In the genomic region with DNA sequence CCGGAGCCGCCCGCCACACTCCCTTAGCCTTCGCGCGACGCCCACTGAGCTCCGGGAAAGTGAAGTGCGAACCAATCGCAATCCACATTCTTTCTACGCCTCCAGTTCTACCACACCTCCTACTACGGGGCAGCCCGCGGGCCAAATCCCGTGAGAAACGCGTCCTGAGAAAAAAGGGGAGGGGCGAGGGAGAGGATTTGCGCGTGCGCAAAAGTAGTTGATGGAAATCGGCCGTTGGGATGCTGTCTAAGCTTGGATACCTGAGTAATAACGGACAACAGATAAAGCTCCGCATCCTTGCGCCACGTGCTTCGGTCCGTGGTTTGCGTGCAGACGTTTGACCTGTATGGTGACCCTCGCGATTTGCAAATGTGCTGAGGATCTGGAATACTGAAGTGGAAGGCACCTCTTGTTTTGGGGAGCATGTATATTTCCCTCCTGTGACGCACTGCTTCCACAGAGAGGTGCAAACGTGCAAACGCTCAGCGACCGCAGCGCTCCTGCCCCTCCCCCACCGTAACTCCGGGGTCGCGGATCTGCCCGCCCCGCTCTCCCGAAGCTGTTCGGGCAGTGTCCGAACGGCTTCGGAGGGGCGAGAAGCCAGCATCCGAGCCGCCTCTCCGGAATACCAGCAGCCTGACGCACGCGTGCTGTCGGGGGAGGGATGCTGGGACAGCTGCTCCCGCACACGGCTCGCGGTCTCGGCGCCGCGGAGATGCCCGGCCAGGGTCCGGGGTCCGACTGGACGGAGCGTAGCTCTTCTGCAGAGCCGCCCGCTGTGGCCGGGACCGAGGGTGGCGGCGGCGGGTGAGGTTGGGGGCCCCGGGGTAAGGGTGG, we compare ENCODE assay signal across 1 cellular context.
A peak's percentile ranks its signal among the peaks of the same experiment; 100 is the strongest.
TF ChIP-seq lines count a peak whose summit lies in the region.

A gene with protein sequence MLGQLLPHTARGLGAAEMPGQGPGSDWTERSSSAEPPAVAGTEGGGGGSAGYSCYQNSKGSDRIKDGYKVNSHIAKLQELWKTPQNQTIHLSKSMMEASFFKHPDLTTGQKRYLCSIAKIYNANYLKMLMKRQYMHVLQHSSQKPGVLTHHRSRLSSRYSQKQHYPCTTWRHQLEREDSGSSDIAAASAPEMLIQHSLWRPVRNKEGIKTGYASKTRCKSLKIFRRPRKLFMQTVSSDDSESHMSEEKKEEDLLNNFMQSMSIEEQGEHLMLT (plus strand): TSS at position 634 of the 837 bp plus-strand sequence. CDS start 31 bp downstream, at position 665.
Gene GPN3, minus strand, starts transcription at position 46 of the 837 bp plus-strand sequence. CDS start 54 bp downstream, outside the sequence.

TF ChIP-seq in K562, 482 proteins besides CTCF, POLR2A, EP300 and RAD21 (continued from another document and continues in another):
- TF ChIP-seq STAT6 (CRISPR knock-in tag; IDR thresholded peaks at IDR 0.05) (peak; percentile 10; the same call in 1 of the 2 replicates), ZNF780A (CRISPR knock-in tag; IDR thresholded peaks at IDR 0.05) (no peak), ZNF445 (CRISPR knock-in tag; IDR thresholded peaks at IDR 0.05; ENCODE audit: low read depth) (no peak), POLR2G (IDR thresholded peaks at IDR 0.05; ENCODE audit: low read depth, low read length) (peak; percentile 94), ILF3 (IDR thresholded peaks at IDR 0.05; ENCODE audit: borderline replicate concordance) (no peak), ZNF431 (CRISPR knock-in tag; IDR thresholded peaks at IDR 0.05) (peak; percentile 1; the same call in 1 of the 2 replicates), CBX5 (IDR thresholded peaks at IDR 0.05; ENCODE audit: borderline replicate concordance, low read depth) (no peak), BHLHE40 (IDR thresholded peaks at IDR 0.05; ENCODE audit: low read length) (peak; percentile 82), MYBL2 (IDR thresholded peaks at IDR 0.05; ENCODE audit: low read depth) (peak; percentile 90), MYBL2 (CRISPR knock-in tag; IDR thresholded peaks at IDR 0.05; ENCODE audit: borderline replicate concordance) (no peak), TEAD2 (tag; IDR thresholded peaks at IDR 0.05) (0 out of 2 replicates have a peak, but pooled peaks have one; percentile 5), ERF (CRISPR knock-in tag; IDR thresholded peaks at IDR 0.05) (no peak), ZNF239 (CRISPR knock-in tag; IDR thresholded peaks at IDR 0.05) (peak; percentile 18; the same call in 1 of the 2 replicates), SAFB (IDR thresholded peaks at IDR 0.05; ENCODE audit: borderline replicate concordance, low read depth, low read length) (peak; percentile 27; the same call in 1 of the 2 replicates), CXXC5 (CRISPR knock-in tag; IDR thresholded peaks at IDR 0.05) (peak; percentile 92), SMAD4 (CRISPR knock-in tag; conservative IDR thresholded peaks at IDR 0.05) (peak; percentile 20), ZNF407 (IDR thresholded peaks at IDR 0.05; ENCODE audit: low read depth) (peak; percentile 99), ZNF24 (IDR thresholded peaks at IDR 0.05) (no peak), HMGN3 (IDR thresholded peaks at IDR 0.05; ENCODE audit: borderline replicate concordance, extremely low read depth, insufficient read length, low read depth, low read length) (peak; percentile 78), PML (IDR thresholded peaks at IDR 0.05; ENCODE audit: low read length) (peak; percentile 68), HNRNPLL (IDR thresholded peaks at IDR 0.05; ENCODE audit: low read depth, low read length, poor library complexity, severe bottlenecking) (peak; percentile 92), TRIM28 (IDR thresholded peaks at IDR 0.05) (no peak), MCM7 (IDR thresholded peaks at IDR 0.05) (no peak), TSC22D4 (tag; IDR thresholded peaks at IDR 0.05) (no peak), ZBTB1 (CRISPR knock-in tag; IDR thresholded peaks at IDR 0.05; ENCODE audit: borderline replicate concordance, low read depth) (peak; percentile 67; the same call in 1 of the 2 replicates), ARNT (IDR thresholded peaks at IDR 0.05) (peak in 1 of 2 experiments; percentile 57; a peak in 3 of 4 replicates), SMAD2 (IDR thresholded peaks at IDR 0.05; ENCODE audit: low read depth, low read length) (no peak), ZNF444 (CRISPR knock-in tag; IDR thresholded peaks at IDR 0.05) (no peak), SLC30A9 (CRISPR knock-in tag; IDR thresholded peaks at IDR 0.05) (no peak), KLF6 (CRISPR knock-in tag; IDR thresholded peaks at IDR 0.05; ENCODE audit: borderline replicate concordance) (no peak), CEBPB (tag; IDR thresholded peaks at IDR 0.05) (no peak)
- TF ChIP-seq, protein P1, sequence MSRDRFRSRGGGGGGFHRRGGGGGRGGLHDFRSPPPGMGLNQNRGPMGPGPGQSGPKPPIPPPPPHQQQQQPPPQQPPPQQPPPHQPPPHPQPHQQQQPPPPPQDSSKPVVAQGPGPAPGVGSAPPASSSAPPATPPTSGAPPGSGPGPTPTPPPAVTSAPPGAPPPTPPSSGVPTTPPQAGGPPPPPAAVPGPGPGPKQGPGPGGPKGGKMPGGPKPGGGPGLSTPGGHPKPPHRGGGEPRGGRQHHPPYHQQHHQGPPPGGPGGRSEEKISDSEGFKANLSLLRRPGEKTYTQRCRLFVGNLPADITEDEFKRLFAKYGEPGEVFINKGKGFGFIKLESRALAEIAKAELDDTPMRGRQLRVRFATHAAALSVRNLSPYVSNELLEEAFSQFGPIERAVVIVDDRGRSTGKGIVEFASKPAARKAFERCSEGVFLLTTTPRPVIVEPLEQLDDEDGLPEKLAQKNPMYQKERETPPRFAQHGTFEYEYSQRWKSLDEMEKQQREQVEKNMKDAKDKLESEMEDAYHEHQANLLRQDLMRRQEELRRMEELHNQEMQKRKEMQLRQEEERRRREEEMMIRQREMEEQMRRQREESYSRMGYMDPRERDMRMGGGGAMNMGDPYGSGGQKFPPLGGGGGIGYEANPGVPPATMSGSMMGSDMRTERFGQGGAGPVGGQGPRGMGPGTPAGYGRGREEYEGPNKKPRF (IDR thresholded peaks at IDR 0.05; ENCODE audit: low read depth, low read length), result no peak
- TF ChIP-seq, protein P2, sequence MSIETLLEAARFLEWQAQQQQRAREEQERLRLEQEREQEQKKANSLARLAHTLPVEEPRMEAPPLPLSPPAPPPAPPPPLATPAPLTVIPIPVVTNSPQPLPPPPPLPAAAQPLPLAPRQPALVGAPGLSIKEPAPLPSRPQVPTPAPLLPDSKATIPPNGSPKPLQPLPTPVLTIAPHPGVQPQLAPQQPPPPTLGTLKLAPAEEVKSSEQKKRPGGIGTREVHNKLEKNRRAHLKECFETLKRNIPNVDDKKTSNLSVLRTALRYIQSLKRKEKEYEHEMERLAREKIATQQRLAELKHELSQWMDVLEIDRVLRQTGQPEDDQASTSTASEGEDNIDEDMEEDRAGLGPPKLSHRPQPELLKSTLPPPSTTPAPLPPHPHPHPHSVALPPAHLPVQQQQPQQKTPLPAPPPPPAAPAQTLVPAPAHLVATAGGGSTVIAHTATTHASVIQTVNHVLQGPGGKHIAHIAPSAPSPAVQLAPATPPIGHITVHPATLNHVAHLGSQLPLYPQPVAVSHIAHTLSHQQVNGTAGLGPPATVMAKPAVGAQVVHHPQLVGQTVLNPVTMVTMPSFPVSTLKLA (conservative IDR thresholded peaks at IDR 0.05), result peak; percentile 89 to 92
- TF ChIP-seq, protein P3, sequence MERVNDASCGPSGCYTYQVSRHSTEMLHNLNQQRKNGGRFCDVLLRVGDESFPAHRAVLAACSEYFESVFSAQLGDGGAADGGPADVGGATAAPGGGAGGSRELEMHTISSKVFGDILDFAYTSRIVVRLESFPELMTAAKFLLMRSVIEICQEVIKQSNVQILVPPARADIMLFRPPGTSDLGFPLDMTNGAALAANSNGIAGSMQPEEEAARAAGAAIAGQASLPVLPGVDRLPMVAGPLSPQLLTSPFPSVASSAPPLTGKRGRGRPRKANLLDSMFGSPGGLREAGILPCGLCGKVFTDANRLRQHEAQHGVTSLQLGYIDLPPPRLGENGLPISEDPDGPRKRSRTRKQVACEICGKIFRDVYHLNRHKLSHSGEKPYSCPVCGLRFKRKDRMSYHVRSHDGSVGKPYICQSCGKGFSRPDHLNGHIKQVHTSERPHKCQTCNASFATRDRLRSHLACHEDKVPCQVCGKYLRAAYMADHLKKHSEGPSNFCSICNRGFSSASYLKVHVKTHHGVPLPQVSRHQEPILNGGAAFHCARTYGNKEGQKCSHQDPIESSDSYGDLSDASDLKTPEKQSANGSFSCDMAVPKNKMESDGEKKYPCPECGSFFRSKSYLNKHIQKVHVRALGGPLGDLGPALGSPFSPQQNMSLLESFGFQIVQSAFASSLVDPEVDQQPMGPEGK (CRISPR knock-in tag; IDR thresholded peaks at IDR 0.05; ENCODE audit: borderline replicate concordance), result no peak
- TF ChIP-seq, protein P4, sequence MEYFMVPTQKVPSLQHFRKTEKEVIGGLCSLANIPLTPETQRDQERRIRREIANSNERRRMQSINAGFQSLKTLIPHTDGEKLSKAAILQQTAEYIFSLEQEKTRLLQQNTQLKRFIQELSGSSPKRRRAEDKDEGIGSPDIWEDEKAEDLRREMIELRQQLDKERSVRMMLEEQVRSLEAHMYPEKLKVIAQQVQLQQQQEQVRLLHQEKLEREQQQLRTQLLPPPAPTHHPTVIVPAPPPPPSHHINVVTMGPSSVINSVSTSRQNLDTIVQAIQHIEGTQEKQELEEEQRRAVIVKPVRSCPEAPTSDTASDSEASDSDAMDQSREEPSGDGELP (CRISPR knock-in tag; IDR thresholded peaks at IDR 0.05; ENCODE audit: borderline replicate concordance), result peak; percentile 95
- TF ChIP-seq, protein P5, sequence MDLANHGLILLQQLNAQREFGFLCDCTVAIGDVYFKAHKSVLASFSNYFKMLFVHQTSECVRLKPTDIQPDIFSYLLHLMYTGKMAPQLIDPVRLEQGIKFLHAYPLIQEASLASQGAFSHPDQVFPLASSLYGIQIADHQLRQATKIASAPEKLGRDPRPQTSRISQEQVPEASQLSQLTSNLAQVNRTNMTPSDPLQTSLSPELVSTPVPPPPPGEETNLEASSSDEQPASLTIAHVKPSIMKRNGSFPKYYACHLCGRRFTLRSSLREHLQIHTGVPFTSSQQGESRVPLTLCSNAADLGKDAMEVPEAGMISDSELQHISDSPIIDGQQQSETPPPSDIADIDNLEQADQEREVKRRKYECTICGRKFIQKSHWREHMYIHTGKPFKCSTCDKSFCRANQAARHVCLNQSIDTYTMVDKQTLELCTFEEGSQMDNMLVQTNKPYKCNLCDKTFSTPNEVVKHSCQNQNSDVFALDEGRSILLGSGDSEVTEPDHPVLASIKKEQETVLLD (IDR thresholded peaks at IDR 0.05), result 0 out of 2 replicates have a peak, but pooled peaks have one; percentile 48
